8 cellular contexts compared by ENCODE assay signal in the genomic region with DNA sequence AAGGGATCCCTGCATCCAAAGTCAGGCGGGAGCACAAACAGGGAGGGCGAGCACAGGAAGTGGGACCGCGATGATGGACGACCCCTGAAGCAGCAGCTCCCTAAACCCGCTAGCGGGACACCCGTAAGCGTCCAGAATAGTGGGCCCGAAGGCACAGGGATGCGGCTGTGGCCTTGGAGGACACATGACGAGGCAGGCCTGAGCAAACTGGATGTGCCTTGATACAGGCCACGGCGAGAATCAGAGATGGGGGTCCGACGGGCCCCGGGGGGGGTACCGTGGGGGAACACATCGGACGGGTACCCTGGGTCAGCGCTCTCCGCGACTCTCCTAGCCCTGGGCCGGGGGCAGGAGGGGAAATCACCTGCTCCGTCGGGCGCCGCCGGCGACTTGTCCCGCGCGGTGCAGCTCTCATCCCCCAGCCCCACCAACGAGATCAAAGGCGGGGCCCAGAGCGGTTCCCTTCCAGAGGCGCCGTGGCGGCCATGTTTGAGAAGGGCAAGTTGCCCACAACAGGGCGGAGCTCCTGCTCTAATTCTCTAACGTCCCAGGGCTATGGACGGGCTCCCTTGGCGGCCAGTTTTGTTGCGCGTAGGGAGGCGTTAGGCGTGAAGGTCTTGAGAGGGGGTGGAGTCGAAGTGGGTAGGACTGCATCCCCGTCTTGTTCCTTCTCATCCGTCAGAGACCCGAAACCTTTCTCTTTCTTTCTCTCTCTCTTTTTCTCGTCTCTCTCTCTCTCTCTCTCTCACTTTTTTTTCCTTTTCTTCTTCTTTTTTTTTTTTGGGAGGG. TPM values are rescaled to one million over a fixed set of nuclear protein-coding genes. Genes with fewer than 3 reads are reported as not detected.
DNase-seq lines count a peak whose midpoint lies in the region; ATAC-seq and TF ChIP-seq lines count a peak whose summit lies in the region.

TSS of gene CUEDC2 (minus strand) at position 413 of the 789 bp plus-strand sequence. CDS start 7,386 bp downstream, outside the sequence.

- peak; percentile 92 for ATAC-seq in HG02798 (IDR thresholded peaks at IDR 0.05; ENCODE audit: poor library complexity, unreplicated experiment)
- ATAC-seq in Right ventricle myocardium superior (ENCODE audit: poor library complexity) = peak; percentile 98

- H3K27me3 ChIP-seq in adipocyte (replicated peaks; ENCODE audit: control insufficient read depth, insufficient read depth, low read length) (no peaks in the 10 kb centered on the region), trophoblast cell (ENCODE audit: insufficient read depth, low read length) (no peaks in the 10 kb centered on the region)

- H4K91ac ChIP-seq in trophoblast cell (ENCODE audit: low read depth, low read length) = peak within 1 kb of the TSS; percentile 64

- H2AK5ac ChIP-seq in trophoblast cell (ENCODE audit: low read length) = peak within 1 kb of the TSS; percentile 70

- H3K9me3 ChIP-seq in adipocyte (ENCODE audit: control insufficient read depth, low read length) (no peaks in the 10 kb centered on the region), trophoblast cell (ENCODE audit: insufficient read depth, low read depth, low read length) (no peaks in the 10 kb centered on the region)

- peak within 1 kb of the TSS; percentile 92 for H4K12ac ChIP-seq in trophoblast cell (ENCODE audit: low read depth, low read length)

- H3K14ac ChIP-seq in trophoblast cell (ENCODE audit: low read length) = peak within 1 kb of the TSS; percentile 71

- H3K27ac Mint-ChIP-seq in type B pancreatic cell = peak within 1 kb of the TSS; percentile 82

- peak within 1 kb of the TSS; percentile 66 for H4K8ac ChIP-seq in trophoblast cell (ENCODE audit: low read depth, low read length)

- H3K79me1 ChIP-seq in trophoblast cell (ENCODE audit: low read length) = peaks cover 6% of the 10 kb centered on the region

- H3K4me1 Mint-ChIP-seq in type B pancreatic cell (ENCODE audit: unreplicated experiment) = peaks cover 24% of the 10 kb centered on the region

- H3K4me3 ChIP-seq in GM12875 (ENCODE audit: low read depth, low read length) (peak within 1 kb of the TSS; percentile 83), adipocyte (ENCODE audit: low read length) (peak within 1 kb of the TSS; percentile 98), trophoblast cell (ENCODE audit: low read depth, low read length) (peak within 1 kb of the TSS; percentile 88)

- no peaks in the 10 kb centered on the region for H3K36me3 Mint-ChIP-seq in type B pancreatic cell

- H3K18ac ChIP-seq in trophoblast cell (ENCODE audit: low read length) = peak within 1 kb of the TSS; percentile 90

- H3K27me3 Mint-ChIP-seq in type B pancreatic cell = peaks cover 15% of the 10 kb centered on the region

- TF ChIP-seq CTCF in GM12875 (IDR thresholded peaks at IDR 0.05; ENCODE audit: borderline replicate concordance, insufficient read depth, low read depth, low read length) (no peak), type B pancreatic cell (conservative IDR thresholded peaks at IDR 0.05) (no peak)

- H3K23ac ChIP-seq in trophoblast cell (ENCODE audit: low read length) = no peak within 1 kb of the TSS

- H3K4me2 ChIP-seq in trophoblast cell (ENCODE audit: low read length) = peak within 1 kb of the TSS; percentile 91

- H2BK120ac ChIP-seq in trophoblast cell (ENCODE audit: insufficient read depth, low read length, poor library complexity) = peak within 1 kb of the TSS; percentile 18

- H3K79me2 ChIP-seq in trophoblast cell (ENCODE audit: control insufficient read depth, insufficient read depth, low read length, poor library complexity) = peaks cover 4% of the 10 kb centered on the region

- H3K27ac ChIP-seq in trophoblast cell (ENCODE audit: low read depth, low read length) = no peak within 1 kb of the TSS

- intact Hi-C loops in Right ventricle myocardium superior (cut with DNase I) = no loop called here

- H3K9me3 Mint-ChIP-seq in type B pancreatic cell = no peaks in the 10 kb centered on the region

- H3K9ac ChIP-seq in adipocyte (ENCODE audit: low read length) (peak within 1 kb of the TSS; percentile 99), trophoblast cell (ENCODE audit: low read length) (peak within 1 kb of the TSS; percentile 88)

- H3K4me1 ChIP-seq in adipocyte (ENCODE audit: control insufficient read depth, insufficient read depth, low read length) (peaks cover 26% of the 10 kb centered on the region), trophoblast cell (ENCODE audit: control insufficient read depth in 1 of 2, insufficient read depth in 2 of 2, low read length in 2 of 2) (peaks cover 10 to 24% of the 10 kb centered on the region in 2 experiments)

- peak within 1 kb of the TSS; percentile 41 for H2BK5ac ChIP-seq in trophoblast cell (ENCODE audit: low read depth, low read length, poor library complexity)

- H3K4me3 Mint-ChIP-seq in type B pancreatic cell = peak within 1 kb of the TSS; percentile 95

- peak within 1 kb of the TSS; percentile 20 for H2BK12ac ChIP-seq in trophoblast cell (ENCODE audit: low read length)

- DNase-seq in NCI-H1436 (lab: John Stamatoyannopoulos, UW) (peak; percentile 97), T follicular helper cell (ENCODE audit: low read depth) (peak; percentile 90), adipocyte (ENCODE audit: low read depth) (peak; percentile 99), Right ventricle myocardium superior (peak; percentile 98), trophoblast cell (peak; percentile 96 to 99), type B pancreatic cell (ENCODE audit: extremely low spot score, unreplicated experiment) (peak; percentile 98)

- H3K4ac ChIP-seq in trophoblast cell (ENCODE audit: low read depth, low read length) = peak within 1 kb of the TSS; percentile 37

- WGBS in trophoblast cell (ENCODE audit: extremely low coverage, insufficient coverage, insufficient read length) = no CpG with 5 or more reads among the region's 52 CpGs

- H2AFZ ChIP-seq in trophoblast cell (ENCODE audit: insufficient read depth, low read length, poor library complexity) = peak within 1 kb of the TSS; percentile 27

- peaks cover 3% of the 10 kb centered on the region for H3K36me3 ChIP-seq in adipocyte (ENCODE audit: control insufficient read depth, insufficient read depth, low read length, severe bottlenecking)
- no peaks in the 10 kb centered on the region for H3K36me3 ChIP-seq in trophoblast cell (ENCODE audit: control insufficient read depth in 1 of 2, insufficient read depth in 2 of 2, low read length in 2 of 2)

RNA-seq across cellular contexts. Expression of gene CUEDC2, which starts in this region (rescaled TPM):
- 73.8 TPM for total RNA-seq in Right ventricle myocardium superior
- 45.8 and 49.8 TPM in 2 replicates for polyA plus RNA-seq in trophoblast cell (2013)
- 44.5 and 86.1 TPM in 2 replicates for total RNA-seq in type B pancreatic cell (ENCODE audit: low replicate concordance)
